25 cellular contexts compared by ENCODE assay signal in the genomic region with DNA sequence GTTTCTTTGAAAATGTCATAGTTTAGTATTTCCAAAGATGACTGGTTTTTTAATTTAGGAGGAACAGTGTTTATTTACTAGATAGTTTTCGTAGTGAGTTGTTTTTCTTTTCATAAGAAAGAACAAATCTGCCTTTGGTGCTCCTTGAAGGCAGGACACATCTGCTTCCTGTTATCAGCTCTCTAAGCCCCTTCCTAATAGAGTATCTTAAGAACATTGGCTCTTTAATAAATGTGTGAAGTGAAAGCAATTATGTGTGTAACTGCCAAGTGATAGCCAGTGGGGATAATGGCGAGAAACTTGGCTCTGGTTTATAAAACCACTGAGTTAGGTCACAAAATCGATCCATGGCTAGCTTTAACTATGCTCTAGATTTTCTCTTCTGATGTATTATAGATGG. TPM values are rescaled to one million over a fixed set of nuclear protein-coding genes. Genes with fewer than 3 reads are reported as not detected.
"Had no signal": no experiment of that assay in that cellular context is flagged by ENCODE, and none has a peak within 500 bp of the region (broad histone marks: within the 10 kb centered on the region; RNA-seq: fewer than 3 reads in every experiment).

No MANE protein-coding gene starts in this region.

- DNase-seq: effector memory CD8-positive, alpha-beta T cell; foreskin fibroblast; gastrocnemius medialis; head of caudate nucleus; naive B cell; pancreas; stimulated activated CD4-positive, alpha-beta T cell treated with anti-CD3 and anti-CD28 coated beads, Interleukin-15, amount 100 ng/mL, for 24 hours; stimulated activated CD4-positive, alpha-beta T cell treated with anti-CD3 and anti-CD28 coated beads, Interleukin-2, amount 100 ng/mL, for 48 hours; stimulated activated CD8-positive, alpha-beta memory T cell treated with anti-CD3 and anti-CD28 coated beads, Interleukin-4, amount 100 ng/mL, for 48 hours; stimulated activated naive CD4-positive, alpha-beta T cell; stimulated activated naive CD8-positive, alpha-beta T cell treated with anti-CD3 and anti-CD28 coated beads, Interleukin-15, amount 100 ng/mL, for 72 hours; transverse colon; upper lobe of right lung; uterus had no signal

- H3K27ac ChIP-seq: coronary artery, gastrocnemius medialis, neutrophil, pancreas, right atrium auricular region, skin epidermis, suprapubic skin, transverse colon, upper lobe of right lung, uterus had no signal

- H3K4me3 ChIP-seq: coronary artery, gastrocnemius medialis, lung, pancreas, right atrium auricular region, skin epidermis, suprapubic skin, transverse colon, upper lobe of right lung, uterus had no signal

- H3K36me3 ChIP-seq: gastrocnemius medialis, neutrophil, pancreas, right atrium auricular region, suprapubic skin, transverse colon, upper lobe of right lung, uterus had no signal

- ATAC-seq: effector memory CD8-positive, alpha-beta T cell; gastrocnemius medialis; natural killer cell treated with Interleukin-12 subunit alpha and Interleukin-12 subunit beta and Interleukin-15 and Interleukin-18, amount 100 ng/mL, for 72 hours; pancreas; stimulated activated naive CD8-positive, alpha-beta T cell treated with anti-CD3 and anti-CD28 coated beads, Interleukin-15, amount 100 ng/mL, for 72 hours; upper lobe of right lung had no signal

- H3K27me3 ChIP-seq: gastrocnemius medialis, neutrophil, pancreas, right atrium auricular region, suprapubic skin, transverse colon, upper lobe of right lung, uterus had no signal

- H3K4me1 ChIP-seq: gastrocnemius medialis, pancreas, suprapubic skin, transverse colon, upper lobe of right lung, uterus had no signal

RNA-seq across cellular contexts. Expression of a gene that starts 54.0 kb away (rescaled TPM):
- total RNA-seq: gastrocnemius medialis, liver, mononuclear cell, neural crest cell, omental fat pad, right atrium auricular region, transverse colon, uterus had no signal
